8 cellular contexts compared by ENCODE assay signal in the genomic region with DNA sequence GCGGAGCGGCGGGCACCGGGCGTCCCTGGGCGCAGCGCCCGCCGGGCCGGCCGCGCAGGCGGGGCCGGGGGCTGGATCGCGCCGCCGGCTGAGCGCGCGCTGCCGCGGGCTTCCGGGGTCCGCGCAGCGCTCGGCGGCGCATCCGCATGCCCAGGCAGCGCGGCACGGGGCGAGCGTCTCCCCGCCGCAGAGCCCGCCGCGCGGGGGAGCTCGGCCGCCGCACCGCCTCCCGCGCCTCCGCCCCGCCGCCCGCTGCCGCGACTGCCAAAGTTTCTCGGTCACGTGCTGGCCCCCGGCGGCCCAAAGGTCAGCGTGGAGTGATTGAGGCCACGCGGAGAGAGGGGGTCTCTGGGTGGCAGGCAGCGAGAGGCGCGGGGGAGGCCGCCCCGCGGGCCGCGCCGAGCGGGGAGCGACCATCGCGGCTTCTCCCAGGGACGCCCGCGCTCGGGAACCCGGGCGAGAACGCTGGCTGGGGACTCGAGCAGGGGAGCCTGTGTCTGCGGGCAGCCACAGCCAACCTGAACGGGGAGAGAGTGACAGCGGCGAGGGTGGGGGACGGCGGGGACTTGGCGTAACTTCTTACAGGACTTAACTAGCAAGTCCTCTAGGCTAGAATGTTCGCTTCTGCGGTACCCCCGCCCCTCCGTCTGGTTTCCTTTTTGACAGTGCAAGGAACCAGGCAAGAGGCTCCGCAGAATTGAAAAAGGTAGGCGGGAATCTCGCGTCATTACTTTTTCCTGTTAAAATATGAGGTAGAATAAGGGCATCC. TPM values are rescaled to one million over a fixed set of nuclear protein-coding genes. Genes with fewer than 3 reads are reported as not detected.
DNase-seq lines count a peak whose midpoint lies in the region; ATAC-seq and TF ChIP-seq lines count a peak whose summit lies in the region.

A gene with protein sequence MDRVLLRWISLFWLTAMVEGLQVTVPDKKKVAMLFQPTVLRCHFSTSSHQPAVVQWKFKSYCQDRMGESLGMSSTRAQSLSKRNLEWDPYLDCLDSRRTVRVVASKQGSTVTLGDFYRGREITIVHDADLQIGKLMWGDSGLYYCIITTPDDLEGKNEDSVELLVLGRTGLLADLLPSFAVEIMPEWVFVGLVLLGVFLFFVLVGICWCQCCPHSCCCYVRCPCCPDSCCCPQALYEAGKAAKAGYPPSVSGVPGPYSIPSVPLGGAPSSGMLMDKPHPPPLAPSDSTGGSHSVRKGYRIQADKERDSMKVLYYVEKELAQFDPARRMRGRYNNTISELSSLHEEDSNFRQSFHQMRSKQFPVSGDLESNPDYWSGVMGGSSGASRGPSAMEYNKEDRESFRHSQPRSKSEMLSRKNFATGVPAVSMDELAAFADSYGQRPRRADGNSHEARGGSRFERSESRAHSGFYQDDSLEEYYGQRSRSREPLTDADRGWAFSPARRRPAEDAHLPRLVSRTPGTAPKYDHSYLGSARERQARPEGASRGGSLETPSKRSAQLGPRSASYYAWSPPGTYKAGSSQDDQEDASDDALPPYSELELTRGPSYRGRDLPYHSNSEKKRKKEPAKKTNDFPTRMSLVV (minus strand): TSS at position 180 of the 769 bp plus-strand sequence. CDS start 272 bp downstream, outside the sequence.

- CTCF ChIA-PET in naive thymus-derived CD4-positive, alpha-beta T cell (lab: Charles Lee), result interaction anchor here (1.4 kb wide), 1 partner anchor 83 kb away, joined by 5 read pairs; no protein-coding TSS in a partner anchor

- peaks cover 19 to 46% (median 24%) of the 10 kb centered on the region in 7 donors for H3K4me1 Mint-ChIP-seq in naive thymus-derived CD4-positive, alpha-beta T cell

- POLR2A ChIA-PET in naive thymus-derived CD4-positive, alpha-beta T cell (lab: Charles Lee), result no interaction called here

- H3K36me3 ChIP-seq in esophagus squamous epithelium, result no peaks in the 10 kb centered on the region
- H3K36me3 ChIP-seq in naive thymus-derived CD4-positive, alpha-beta T cell (ENCODE audit: control insufficient read depth in 2 of 3, insufficient read depth in 3 of 3, low read length in 3 of 3), result peaks cover 0 to 3% (median 0%) of the 10 kb centered on the region in 3 experiments

- peak within 1 kb of the TSS; percentile 73 to 98 (median 88) for H3K4me3 Mint-ChIP-seq in naive thymus-derived CD4-positive, alpha-beta T cell

- peaks cover 13 to 31% (median 24%) of the 10 kb centered on the region in 5 donors for H3K27me3 Mint-ChIP-seq in naive thymus-derived CD4-positive, alpha-beta T cell

- H3K27ac ChIP-seq in esophagus squamous epithelium, result peak within 1 kb of the TSS in 3 of 4 donors; percentile 49 to 72 (median 70)
- peak within 1 kb of the TSS; percentile 54 for H3K27ac ChIP-seq in naive thymus-derived CD4-positive, alpha-beta T cell (ENCODE audit: low read depth, low read length)

- no peak for TF ChIP-seq POLR2A in esophagus squamous epithelium (IDR thresholded peaks at IDR 0.05)

- peaks cover 0 to 1% (median 0%) of the 10 kb centered on the region in 5 donors for H3K36me3 Mint-ChIP-seq in naive thymus-derived CD4-positive, alpha-beta T cell

- no peaks in the 10 kb centered on the region for H3K9me3 ChIP-seq in esophagus squamous epithelium
- H3K9me3 ChIP-seq in naive thymus-derived CD4-positive, alpha-beta T cell (ENCODE audit: control insufficient read depth in 2 of 3, low read length in 3 of 3), result no peaks in the 10 kb centered on the region

- peak; percentile 42 for ATAC-seq in HG02870 (IDR thresholded peaks at IDR 0.05; ENCODE audit: unreplicated experiment)
- peak; percentile 88 for ATAC-seq in naive thymus-derived CD4-positive, alpha-beta T cell

- peak within 1 kb of the TSS; percentile 30 to 84 (median 51) for H3K27ac Mint-ChIP-seq in naive thymus-derived CD4-positive, alpha-beta T cell

- H3K4me3 ChIP-seq in esophagus squamous epithelium, result peak within 1 kb of the TSS; percentile 45 to 90 (median 58)
- peak within 1 kb of the TSS; percentile 71 for H3K4me3 ChIP-seq in naive thymus-derived CD4-positive, alpha-beta T cell (ENCODE audit: low read length)

- intact Hi-C loops in esophagus squamous epithelium (cut with DNase I), result no loop called here
- intact Hi-C loops in naive thymus-derived CD4-positive, alpha-beta T cell (cut with micrococcal nuclease), result loop anchor here (1.0 to 10.0 kb wide), 9 partner anchors 65 to 579 kb away; partner anchors contain the start of genes POU2F1 (in 2 of the 2), TADA1 (in 2 of the 2) and CREG1 (in 1 of the 2)

- H3K9me3 Mint-ChIP-seq in naive thymus-derived CD4-positive, alpha-beta T cell, result no peaks in the 10 kb centered on the region

- peaks cover 8 to 19% (median 8%) of the 10 kb centered on the region in 3 donors for H3K4me1 ChIP-seq in esophagus squamous epithelium
- peaks cover 4 to 9% of the 10 kb centered on the region in 2 donors for H3K4me1 ChIP-seq in naive thymus-derived CD4-positive, alpha-beta T cell (ENCODE audit: control insufficient read depth in 2 of 2, insufficient read depth in 2 of 2, low read length in 2 of 2)

- 0 to 1% methylated on average over 10 to 12 of the region's 97 CpGs for WGBS in esophagus squamous epithelium, 2 donors

- TF ChIP-seq CTCF in esophagus squamous epithelium (IDR thresholded peaks at IDR 0.05), result no peak

- H3K27me3 ChIP-seq in esophagus squamous epithelium, result peaks cover 0 to 76% (median 3%) of the 10 kb centered on the region in 4 donors
- H3K27me3 ChIP-seq in naive thymus-derived CD4-positive, alpha-beta T cell (ENCODE audit: control insufficient read depth in 2 of 2, insufficient read depth in 2 of 2, low read length in 2 of 2), result peaks cover 0 to 5% of the 10 kb centered on the region in 2 donors

- DNase-seq in DMS79 treated with DMSO at 0.1 percent for 48 hours (lab: John Stamatoyannopoulos, UW), result peak; percentile 13
- no peak for DNase-seq in DMS79 (lab: John Stamatoyannopoulos, UW)
- DNase-seq in NCI-H69 (lab: John Stamatoyannopoulos, UW), result peak; percentile 79
- peak; percentile 67 for DNase-seq in activated T-cell treated with anti-CD3 and anti-CD28 coated beads, Interleukin-2, amount 50 U/mL, for 1 hour
- DNase-seq in esophagus squamous epithelium (lab: John Stamatoyannopoulos, UW), result no peak
- DNase-seq in naive thymus-derived CD4-positive, alpha-beta T cell, result peak; percentile 25 to 72 (median 44)
- peak; percentile 13 to 56 (median 40) for DNase-seq in stimulated activated naive CD4-positive, alpha-beta T cell (lab: John Stamatoyannopoulos, UW)

RNA-seq across cellular contexts. Expression of the gene that starts here (rescaled TPM):
- total RNA-seq in esophagus squamous epithelium, result under 1 TPM in 3 of 4 donors, not detected in 1; 0.04 to 0.57 (median 0.21) TPM
- total RNA-seq in naive thymus-derived CD4-positive, alpha-beta T cell, result 1 to 10 TPM in 1 of 5 experiments, under 1 TPM in 4; 0.15 to 10.0 (median 0.29) TPM
- not detected for polyA plus RNA-seq in naive thymus-derived CD4-positive, alpha-beta T cell

Comparison
In these comparisons a context has a peak if more than half of its experiments do, and no peak if none do; other contexts are left out.
1. DNase-seq: peak in DMS79 treated with DMSO at 0.1 percent for 48 hours (single experiment), NCI-H69 (single experiment), activated T-cell treated with anti-CD3 and anti-CD28 coated beads, Interleukin-2, amount 50 U/mL, for 1 hour (single experiment), naive thymus-derived CD4-positive, alpha-beta T cell (9 of 9) and stimulated activated naive CD4-positive, alpha-beta T cell (6 of 6); none in DMS79 (single experiment) and esophagus squamous epithelium (single experiment).